In the genomic region with DNA sequence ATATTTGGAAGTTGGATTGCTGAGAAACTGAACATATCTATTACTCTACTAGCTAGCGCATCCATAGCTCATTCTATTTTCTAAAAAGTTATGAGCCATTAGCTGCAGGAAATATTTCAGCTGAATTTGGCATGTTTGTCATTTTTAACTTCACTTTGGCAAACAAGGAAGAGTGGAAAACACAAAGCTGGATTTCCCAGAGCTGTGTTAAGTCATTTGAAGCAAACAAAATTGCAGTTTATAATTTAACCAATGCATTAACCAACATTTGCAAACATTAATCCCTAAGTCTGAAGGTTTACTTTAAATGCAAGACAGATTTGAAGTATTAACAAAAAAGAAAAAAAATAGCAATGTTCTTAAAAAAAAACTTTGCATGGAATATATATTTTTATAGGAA, we compare ENCODE assay signal across 1 cellular context.
TF ChIP-seq lines count a peak whose summit lies in the region.

No MANE protein-coding gene starts in this region.

TF ChIP-seq in A549, 52 proteins besides CTCF, POLR2A, EP300 and RAD21 (continued from another document):
- TF ChIP-seq, protein P1, sequence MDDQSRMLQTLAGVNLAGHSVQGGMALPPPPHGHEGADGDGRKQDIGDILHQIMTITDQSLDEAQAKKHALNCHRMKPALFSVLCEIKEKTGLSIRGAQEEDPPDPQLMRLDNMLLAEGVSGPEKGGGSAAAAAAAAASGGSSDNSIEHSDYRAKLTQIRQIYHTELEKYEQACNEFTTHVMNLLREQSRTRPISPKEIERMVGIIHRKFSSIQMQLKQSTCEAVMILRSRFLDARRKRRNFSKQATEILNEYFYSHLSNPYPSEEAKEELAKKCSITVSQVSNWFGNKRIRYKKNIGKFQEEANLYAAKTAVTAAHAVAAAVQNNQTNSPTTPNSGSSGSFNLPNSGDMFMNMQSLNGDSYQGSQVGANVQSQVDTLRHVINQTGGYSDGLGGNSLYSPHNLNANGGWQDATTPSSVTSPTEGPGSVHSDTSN (IDR thresholded peaks at IDR 0.05), result no peak
- TF ChIP-seq RCOR1 (IDR thresholded peaks at IDR 0.05; ENCODE audit: low read depth, low read length), result no peak
- TF ChIP-seq, protein P2, sequence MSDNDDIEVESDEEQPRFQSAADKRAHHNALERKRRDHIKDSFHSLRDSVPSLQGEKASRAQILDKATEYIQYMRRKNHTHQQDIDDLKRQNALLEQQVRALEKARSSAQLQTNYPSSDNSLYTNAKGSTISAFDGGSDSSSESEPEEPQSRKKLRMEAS (IDR thresholded peaks at IDR 0.05), result no peak
- no peak for TF ChIP-seq CHD2 (IDR thresholded peaks at IDR 0.05; ENCODE audit: low read length, partially characterized antibody)
- TF ChIP-seq JUN (IDR thresholded peaks at IDR 0.05), result no peak
- TF ChIP-seq, protein P3, sequence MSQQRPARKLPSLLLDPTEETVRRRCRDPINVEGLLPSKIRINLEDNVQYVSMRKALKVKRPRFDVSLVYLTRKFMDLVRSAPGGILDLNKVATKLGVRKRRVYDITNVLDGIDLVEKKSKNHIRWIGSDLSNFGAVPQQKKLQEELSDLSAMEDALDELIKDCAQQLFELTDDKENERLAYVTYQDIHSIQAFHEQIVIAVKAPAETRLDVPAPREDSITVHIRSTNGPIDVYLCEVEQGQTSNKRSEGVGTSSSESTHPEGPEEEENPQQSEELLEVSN (IDR thresholded peaks at IDR 0.05; ENCODE audit: borderline replicate concordance, low read depth), result no peak
- TF ChIP-seq NFE2L2 (conservative IDR thresholded peaks at IDR 0.05; ENCODE audit: low read length), result no peak
- no peak for TF ChIP-seq ESRRA (IDR thresholded peaks at IDR 0.05; ENCODE audit: borderline replicate concordance, low read length)
- TF ChIP-seq, protein P4, sequence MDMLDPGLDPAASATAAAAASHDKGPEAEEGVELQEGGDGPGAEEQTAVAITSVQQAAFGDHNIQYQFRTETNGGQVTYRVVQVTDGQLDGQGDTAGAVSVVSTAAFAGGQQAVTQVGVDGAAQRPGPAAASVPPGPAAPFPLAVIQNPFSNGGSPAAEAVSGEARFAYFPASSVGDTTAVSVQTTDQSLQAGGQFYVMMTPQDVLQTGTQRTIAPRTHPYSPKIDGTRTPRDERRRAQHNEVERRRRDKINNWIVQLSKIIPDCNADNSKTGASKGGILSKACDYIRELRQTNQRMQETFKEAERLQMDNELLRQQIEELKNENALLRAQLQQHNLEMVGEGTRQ (IDR thresholded peaks at IDR 0.05), result no peak
- no peak for TF ChIP-seq ZFP36 (IDR thresholded peaks at IDR 0.05; ENCODE audit: borderline replicate concordance, partially characterized antibody)
- TF ChIP-seq HOXA7 (CRISPR knock-in tag; IDR thresholded peaks at IDR 0.05), result no peak
TF ChIP-seq in A549: peak in this region for 0.
